7 cellular contexts compared by ENCODE assay signal in genomic region chr6:168895102-168895812, GRCh38.
A peak's percentile ranks its signal among the peaks of the same experiment; 100 is the strongest.
DNase-seq lines count a peak whose midpoint lies in the region; ATAC-seq and TF ChIP-seq lines count a peak whose summit lies in the region.

No MANE protein-coding gene starts in this region.

- ATAC-seq in GM18498 (IDR thresholded peaks at IDR 0.05; ENCODE audit: unreplicated experiment) (peak; percentile 99), HG02798 (IDR thresholded peaks at IDR 0.05; ENCODE audit: poor library complexity, unreplicated experiment) (peak; percentile 98), gastrocnemius medialis (peak; percentile 74 to 78)

- H3K36me3 ChIP-seq in gastrocnemius medialis: no peaks in the 10 kb centered on the region

- intact Hi-C loops in gastrocnemius medialis (cut with DNase I; ENCODE audit: low total_unique reads): no loop called here

- no peak for TF ChIP-seq POLR2A in gastrocnemius medialis (IDR thresholded peaks at IDR 0.05)

- peak; percentile 96 for TF ChIP-seq CTCF in astrocyte of the cerebellum (IDR thresholded peaks at IDR 0.05; ENCODE audit: low read depth, low read length, missing control alignments)
- TF ChIP-seq CTCF in gastrocnemius medialis (IDR thresholded peaks at IDR 0.05 in 4 of 5, conservative IDR thresholded peaks at IDR 0.05 in 1 of 5): peak; percentile 67 to 90 (median 80)

- H3K27me3 ChIP-seq in gastrocnemius medialis: no peaks in the 10 kb centered on the region

- no peaks in the 10 kb centered on the region for H3K9me3 ChIP-seq in gastrocnemius medialis

- peaks cover 0 to 5% of the 10 kb centered on the region in 2 donors for H3K4me1 ChIP-seq in gastrocnemius medialis

- H3K4me3 ChIP-seq in astrocyte of the cerebellum (ENCODE audit: low read depth, low read length) (no peak overlapping the region), gastrocnemius medialis (peak overlapping the region; percentile 30 to 45 (median 36))

- H3K27ac ChIP-seq in gastrocnemius medialis: no peak overlapping the region

- DNase-seq in NCI-H128 (lab: John Stamatoyannopoulos, UW; ENCODE audit: unreplicated experiment) (peak; percentile 60), T1000 (lab: John Stamatoyannopoulos, UW) (peak; percentile 48), astrocyte of the cerebellum (ENCODE audit: low read depth) (peak; percentile 35), hypothalamus (lab: John Stamatoyannopoulos, UW) (peak in 48 of 51 donors; percentile 9 to 81 (median 54)), gastrocnemius medialis (peak; percentile 47 to 57)

- in situ Hi-C loops in astrocyte of the cerebellum (cut with HindIII; ENCODE audit: low sequenced_read_pairs) (no loop called here), gastrocnemius medialis (cut with MboI; ENCODE audit: low sequenced_read_pairs in 4 of 4) (loop anchor here in 1 of 4 donors (25.0 kb wide), 1 partner anchor 533 kb away; no protein-coding TSS in a partner anchor)
